3 cellular contexts compared by ENCODE assay signal in genomic region chr1:230577537-230577936, GRCh38.
"Had no signal": no experiment of that assay in that cellular context is flagged by ENCODE, and none has a peak within 500 bp of the region (broad histone marks: within the 10 kb centered on the region; RNA-seq: fewer than 3 reads in every experiment).

No MANE protein-coding gene starts in this region.

- H3K4me3 ChIP-seq: GM12878 had no signal

- DNase-seq: GDM1, GF-D8 had no signal

- ATAC-seq: GM12878 had no signal
